Comparison of ENCODE assay signal across 1 cellular context in the genomic region with DNA sequence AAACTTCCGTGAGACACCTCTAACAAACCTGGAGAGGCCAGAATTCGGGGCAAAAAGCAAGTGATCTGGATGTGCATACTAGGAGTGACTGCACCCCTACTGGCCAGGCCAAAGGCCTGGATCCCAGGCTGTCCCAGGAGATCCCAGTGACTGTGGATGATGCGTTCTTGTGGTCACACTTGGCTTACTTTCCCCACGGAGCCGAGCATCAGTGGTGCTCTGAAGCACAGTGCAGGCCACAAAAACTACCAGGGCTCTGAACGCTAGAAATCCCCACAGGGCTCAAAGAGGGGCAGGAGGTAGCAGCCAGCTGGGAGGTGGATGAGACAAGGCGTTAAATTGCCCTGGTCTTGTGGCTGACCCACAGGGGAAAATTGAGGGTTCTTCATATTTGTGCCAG.
TF ChIP-seq lines count a peak whose summit lies in the region.

No MANE protein-coding gene starts in this region.

TF ChIP-seq in IMR-90, 13 proteins besides CTCF, POLR2A, EP300 and RAD21:
- TF ChIP-seq NFE2L2 (IDR thresholded peaks at IDR 0.05; ENCODE audit: low read depth, low read length) = no peak
- TF ChIP-seq FOS (IDR thresholded peaks at IDR 0.05; ENCODE audit: low read depth, low read length) = no peak
- no peak for TF ChIP-seq MXI1 (IDR thresholded peaks at IDR 0.05; ENCODE audit: borderline replicate concordance, low read depth, low read length)
- no peak for TF ChIP-seq MAFK (IDR thresholded peaks at IDR 0.05; ENCODE audit: low read depth, low read length)
- no peak for TF ChIP-seq RCOR1 (IDR thresholded peaks at IDR 0.05; ENCODE audit: insufficient replicate concordance, low read length)
- TF ChIP-seq CHD1 (IDR thresholded peaks at IDR 0.05; ENCODE audit: low read depth, low read length) = no peak
- TF ChIP-seq SMC3 (IDR thresholded peaks at IDR 0.05; ENCODE audit: low read depth, low read length) = no peak
- TF ChIP-seq, protein P1, sequence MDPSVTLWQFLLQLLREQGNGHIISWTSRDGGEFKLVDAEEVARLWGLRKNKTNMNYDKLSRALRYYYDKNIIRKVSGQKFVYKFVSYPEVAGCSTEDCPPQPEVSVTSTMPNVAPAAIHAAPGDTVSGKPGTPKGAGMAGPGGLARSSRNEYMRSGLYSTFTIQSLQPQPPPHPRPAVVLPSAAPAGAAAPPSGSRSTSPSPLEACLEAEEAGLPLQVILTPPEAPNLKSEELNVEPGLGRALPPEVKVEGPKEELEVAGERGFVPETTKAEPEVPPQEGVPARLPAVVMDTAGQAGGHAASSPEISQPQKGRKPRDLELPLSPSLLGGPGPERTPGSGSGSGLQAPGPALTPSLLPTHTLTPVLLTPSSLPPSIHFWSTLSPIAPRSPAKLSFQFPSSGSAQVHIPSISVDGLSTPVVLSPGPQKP (IDR thresholded peaks at IDR 0.05; ENCODE audit: borderline replicate concordance, low read depth, low read length) = no peak
- no peak for TF ChIP-seq CEBPB (IDR thresholded peaks at IDR 0.05; ENCODE audit: low read depth, low read length)
- no peak for TF ChIP-seq BHLHE40 (IDR thresholded peaks at IDR 0.05; ENCODE audit: low read depth, low read length)
- TF ChIP-seq, protein P2, sequence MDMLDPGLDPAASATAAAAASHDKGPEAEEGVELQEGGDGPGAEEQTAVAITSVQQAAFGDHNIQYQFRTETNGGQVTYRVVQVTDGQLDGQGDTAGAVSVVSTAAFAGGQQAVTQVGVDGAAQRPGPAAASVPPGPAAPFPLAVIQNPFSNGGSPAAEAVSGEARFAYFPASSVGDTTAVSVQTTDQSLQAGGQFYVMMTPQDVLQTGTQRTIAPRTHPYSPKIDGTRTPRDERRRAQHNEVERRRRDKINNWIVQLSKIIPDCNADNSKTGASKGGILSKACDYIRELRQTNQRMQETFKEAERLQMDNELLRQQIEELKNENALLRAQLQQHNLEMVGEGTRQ (IDR thresholded peaks at IDR 0.05; ENCODE audit: low read depth, low read length) = no peak
- no peak for TF ChIP-seq MAZ (IDR thresholded peaks at IDR 0.05; ENCODE audit: borderline replicate concordance, low read depth, low read length)
- TF ChIP-seq RFX5 (IDR thresholded peaks at IDR 0.05; ENCODE audit: low read depth, low read length) = no peak
